ENCODE assay signal across 8 cellular contexts in genomic region chr3:4977001-4977888, GRCh38. TPM values are rescaled to one million over a fixed set of nuclear protein-coding genes. Genes with fewer than 3 reads are reported as not detected.
A peak's percentile ranks its signal among the peaks of the same experiment; 100 is the strongest.
DNase-seq lines count a peak whose midpoint lies in the region; ATAC-seq and TF ChIP-seq lines count a peak whose summit lies in the region.

No MANE protein-coding gene starts in this region.

- H3K4me3 ChIP-seq in fibroblast of the aortic adventitia (ENCODE audit: low read depth, low read length) = peak overlapping the region; percentile 99

- H3K4me3 Mint-ChIP-seq in nephron progenitor cell = peak overlapping the region; percentile 96

- peaks cover 1% of the 10 kb centered on the region for H3K9me3 Mint-ChIP-seq in nephron progenitor cell

- peaks cover 6% of the 10 kb centered on the region for H3K36me3 Mint-ChIP-seq in nephron progenitor cell (ENCODE audit: low read depth)

- H3K27ac ChIP-seq in temporal lobe (ENCODE audit: low read depth, low read length) = peak overlapping the region; percentile 91

- peaks cover 13% of the 10 kb centered on the region for H3K27me3 Mint-ChIP-seq in nephron progenitor cell (ENCODE audit: low read depth, poor library complexity)

- peak overlapping the region; percentile 97 for H3K27ac Mint-ChIP-seq in nephron progenitor cell

- peaks cover 55% of the 10 kb centered on the region for H3K4me1 Mint-ChIP-seq in nephron progenitor cell

- TF ChIP-seq CTCF in fibroblast of the aortic adventitia (IDR thresholded peaks at IDR 0.05; ENCODE audit: insufficient read depth, low read length) (no peak), nephron progenitor cell (IDR thresholded peaks at IDR 0.05) (no peak)

- DNase-seq in NCI-H1417 (lab: John Stamatoyannopoulos, UW) (peak in 2 of 3 experiments; percentile 58 to 62), NCI-H1417 treated with DMSO at 0.1 percent for 48 hours (lab: John Stamatoyannopoulos, UW) (no peak), OCI-M2 (lab: John Stamatoyannopoulos, UW; ENCODE audit: unreplicated experiment) (peak; percentile 49), fibroblast of the aortic adventitia (ENCODE audit: low read depth) (peak; percentile 86), nephron progenitor cell (peak; percentile 71)
- DNase-seq in activated effector memory CD4-positive, alpha-beta T cell treated with Interleukin-2 at 50 U/mL for 16 hours = peak; percentile 50

- ATAC-seq in HG02973 (IDR thresholded peaks at IDR 0.05; ENCODE audit: unreplicated experiment) = peak; percentile 43

RNA-seq across cellular contexts. Expression of gene BHLHE40, which starts 2.0 kb away (rescaled TPM):
- total RNA-seq in fibroblast of the aortic adventitia (ENCODE audit: low replicate concordance) (22.9 and 36.1 TPM in 2 replicates), temporal lobe (5.9 TPM)
